In genomic region chr2:75403991-75404428, GRCh38 we compare ENCODE assay signal across 8 cellular contexts.
DNase-seq lines count a peak whose midpoint lies in the region; ATAC-seq and TF ChIP-seq lines count a peak whose summit lies in the region.

No MANE protein-coding gene starts in this region.

- no peaks in the 10 kb centered on the region for H3K9me3 ChIP-seq in breast epithelium
- H3K9me3 ChIP-seq in upper lobe of right lung: no peaks in the 10 kb centered on the region

- intact Hi-C loops in breast epithelium (cut with DNase I; ENCODE audit: low total_unique reads): no loop called here
- intact Hi-C loops in upper lobe of right lung (cut with DNase I): no loop called here
- intact Hi-C loops in activated CD4-positive, alpha-beta T cell treated with anti-CD3 and anti-CD28 coated beads, Interleukin-2, amount 10 ng/mL, durations not matched to agents 24 days and 14 days (cut with micrococcal nuclease): loop anchor here (1.0 to 5.0 kb wide), 3 partner anchors 339 to 712 kb away; no protein-coding TSS in a partner anchor

- H3K4me3 Mint-ChIP-seq in activated CD4-positive, alpha-beta T cell treated with anti-CD3 and anti-CD28 coated beads, Interleukin-2, amount 10 ng/mL, durations not matched to agents 24 days and 14 days: no peak overlapping the region

- ATAC-seq in GM19025 (IDR thresholded peaks at IDR 0.05; ENCODE audit: low read depth, unreplicated experiment) (peak; percentile 78), HG03457 (IDR thresholded peaks at IDR 0.05; ENCODE audit: unreplicated experiment) (peak; percentile 78), upper lobe of right lung (peak; percentile 87)

- TF ChIP-seq CTCF in breast epithelium (IDR thresholded peaks at IDR 0.05) (peak; percentile 62 to 75 (median 74)), upper lobe of right lung (IDR thresholded peaks at IDR 0.05) (peak; percentile 79)

- H3K36me3 Mint-ChIP-seq in activated CD4-positive, alpha-beta T cell treated with anti-CD3 and anti-CD28 coated beads, Interleukin-2, amount 10 ng/mL, durations not matched to agents 24 days and 14 days (ENCODE audit: low read depth): no peaks in the 10 kb centered on the region

- no peak overlapping the region for H3K27ac Mint-ChIP-seq in activated CD4-positive, alpha-beta T cell treated with anti-CD3 and anti-CD28 coated beads, Interleukin-2, amount 10 ng/mL, durations not matched to agents 24 days and 14 days

- H3K4me1 ChIP-seq in breast epithelium (no peaks in the 10 kb centered on the region), upper lobe of right lung (no peaks in the 10 kb centered on the region)

- H3K27me3 Mint-ChIP-seq in activated CD4-positive, alpha-beta T cell treated with anti-CD3 and anti-CD28 coated beads, Interleukin-2, amount 10 ng/mL, durations not matched to agents 24 days and 14 days: peaks cover 10% of the 10 kb centered on the region

- in situ Hi-C loops in Caki2 (cut with HindIII; ENCODE audit: low pct_unique_long_range_greater_than_20kb, low sequenced_read_pairs): no loop called here

- H3K27ac ChIP-seq in breast epithelium (no peak overlapping the region), upper lobe of right lung (no peak overlapping the region)

- no peaks in the 10 kb centered on the region for H3K9me3 Mint-ChIP-seq in activated CD4-positive, alpha-beta T cell treated with anti-CD3 and anti-CD28 coated beads, Interleukin-2, amount 10 ng/mL, durations not matched to agents 24 days and 14 days

- no peak for TF ChIP-seq POLR2A in breast epithelium (IDR thresholded peaks at IDR 0.05)

- no peaks in the 10 kb centered on the region for H3K4me1 Mint-ChIP-seq in activated CD4-positive, alpha-beta T cell treated with anti-CD3 and anti-CD28 coated beads, Interleukin-2, amount 10 ng/mL, durations not matched to agents 24 days and 14 days

- no peak overlapping the region for H3K4me3 ChIP-seq in breast epithelium
- no peak overlapping the region for H3K4me3 ChIP-seq in upper lobe of right lung

- H3K27me3 ChIP-seq in breast epithelium (no peaks in the 10 kb centered on the region), upper lobe of right lung (no peaks in the 10 kb centered on the region)

- H3K36me3 ChIP-seq in breast epithelium (no peaks in the 10 kb centered on the region), upper lobe of right lung (no peaks in the 10 kb centered on the region)

- DNase-seq in Caki2 (ENCODE audit: low read depth) (peak; percentile 41), NCI-H82 treated with DMSO at 0.1 percent for 48 hours (lab: John Stamatoyannopoulos, UW; ENCODE audit: unreplicated experiment) (peak; percentile 49), breast epithelium (ENCODE audit: low spot score in 2 of 2) (no peak), left kidney (ENCODE audit: low read depth, low spot score) (peak; percentile 75), upper lobe of right lung (no peak)
- no peak for DNase-seq in activated CD4-positive, alpha-beta T cell treated with anti-CD3 and anti-CD28 coated beads, Interleukin-2, amount 10 ng/mL, durations not matched to agents 24 days and 14 days

Comparison
In these comparisons a context has a peak if more than half of its experiments do, and no peak if none do; other contexts are left out.
1. DNase-seq: peak in Caki2 (single experiment), NCI-H82 treated with DMSO at 0.1 percent for 48 hours (single experiment) and left kidney (single experiment); none in breast epithelium (0 of 2), upper lobe of right lung (single experiment) and activated CD4-positive, alpha-beta T cell treated with anti-CD3 and anti-CD28 coated beads, Interleukin-2, amount 10 ng/mL, durations not matched to agents 24 days and 14 days (single experiment).
2. Peak in every context shown above with its lines, with median percentiles within 50 percentile points of each other: ATAC-seq.